ENCODE assay signal across 18 cellular contexts in the genomic region with DNA sequence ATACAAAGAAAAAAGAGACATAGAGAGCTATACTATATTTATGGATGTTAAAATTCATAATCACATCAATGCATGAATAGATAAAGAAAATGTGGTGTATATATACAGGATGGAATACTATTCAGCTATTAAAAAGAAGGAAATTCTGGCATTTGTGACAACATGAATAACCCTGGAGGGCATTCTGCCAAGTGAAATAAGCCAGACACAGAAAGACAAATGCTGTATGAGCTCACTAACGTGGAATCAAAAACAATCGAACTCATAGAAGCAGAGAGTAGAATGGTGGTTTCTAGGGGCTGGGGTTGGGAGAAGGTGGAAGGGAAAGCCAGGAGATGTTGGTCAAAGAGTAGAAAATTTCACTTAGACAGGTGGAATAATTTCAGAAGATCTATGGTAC. TPM values are rescaled to one million over a fixed set of nuclear protein-coding genes. Genes with fewer than 3 reads are reported as not detected.
A peak's percentile ranks its signal among the peaks of the same experiment; 100 is the strongest.
DNase-seq lines count a peak whose midpoint lies in the region; ATAC-seq and TF ChIP-seq lines count a peak whose summit lies in the region.
"Had no signal": no experiment of that assay in that cellular context is flagged by ENCODE, and none has a peak within 500 bp of the region (broad histone marks: within the 10 kb centered on the region; RNA-seq: fewer than 3 reads in every experiment).

No MANE protein-coding gene starts in this region.

- TF ChIP-seq CTCF in fibroblast of mammary gland (conservative IDR thresholded peaks at IDR 0.05; ENCODE audit: control insufficient read depth, insufficient read depth, low read depth, low read length) (no peak), mesothelial cell of epicardium (IDR thresholded peaks at IDR 0.05; ENCODE audit: unreplicated experiment) (no peak), heart left ventricle (IDR thresholded peaks at IDR 0.05) (no peak)

- H3K9me3 ChIP-seq in heart left ventricle = peaks cover 0 to 6% (median 0%) of the 10 kb centered on the region in 12 donors
- H3K9me3 ChIP-seq: HAP-1 had no signal

- no peak overlapping the region for H3K4me3 ChIP-seq in fibroblast of mammary gland (ENCODE audit: control insufficient read depth, low read depth, low read length)
- no peak overlapping the region for H3K4me3 ChIP-seq in heart left ventricle
- H3K4me3 ChIP-seq: HAP-1, K562 had no signal

- intact Hi-C loops in heart left ventricle (cut with DNase I) = no loop called here

- H3K36me3 Mint-ChIP-seq in mesothelial cell of epicardium = peaks cover 21% of the 10 kb centered on the region
- no peaks in the 10 kb centered on the region for H3K36me3 Mint-ChIP-seq in activated CD4-positive, alpha-beta T cell treated with anti-CD3 and anti-CD28 coated beads, Interleukin-2, amount 10 ng/mL, durations not matched to agents 7 days and 5 days (ENCODE audit: low read depth)

- H3K27ac Mint-ChIP-seq in mesothelial cell of epicardium = peak overlapping the region; percentile 67
- no peak overlapping the region for H3K27ac Mint-ChIP-seq in activated CD4-positive, alpha-beta T cell treated with anti-CD3 and anti-CD28 coated beads, Interleukin-2, amount 10 ng/mL, durations not matched to agents 7 days and 5 days
- H3K27ac Mint-ChIP-seq: CD8-positive, alpha-beta T cell had no signal

- DNase-seq in Daoy (ENCODE audit: low read depth) (peak; percentile 21), amniotic epithelial cell (ENCODE audit: low read depth) (peak; percentile 60), fibroblast of mammary gland (ENCODE audit: low read depth) (peak; percentile 33), mesothelial cell of epicardium (ENCODE audit: low spot score in 2 of 2, unreplicated experiment in 2 of 2) (no peak), heart left ventricle (no peak), amniotic stem cell (lab: John Stamatoyannopoulos, UW) (no peak)
- DNase-seq in activated CD4-positive, alpha-beta T cell treated with anti-CD3 and anti-CD28 coated beads, Interleukin-2, amount 10 ng/mL, durations not matched to agents 7 days and 5 days = no peak
- no peak for DNase-seq in stimulated activated CD4-positive, alpha-beta T cell treated with anti-CD3 and anti-CD28 coated beads, Interleukin-4, amount 100 ng/mL, for 24 hours
- DNase-seq: 8988T; CD8-positive, alpha-beta T cell; DMS79 treated with DMSO at 0.1 percent for 48 hours; NCI-H1436 treated with DMSO at 0.1 percent for 48 hours; NCI-H2029 treated with DMSO at 0.1 percent for 48 hours; NCI-H2171 treated with DMSO at 0.1 percent for 48 hours; NCI-H748 treated with DMSO at 0.1 percent for 48 hours had no signal

- no peaks in the 10 kb centered on the region for H3K27me3 ChIP-seq in heart left ventricle

- H3K4me3 Mint-ChIP-seq in mesothelial cell of epicardium = no peak overlapping the region
- no peak overlapping the region for H3K4me3 Mint-ChIP-seq in activated CD4-positive, alpha-beta T cell treated with anti-CD3 and anti-CD28 coated beads, Interleukin-2, amount 10 ng/mL, durations not matched to agents 7 days and 5 days
- H3K4me3 Mint-ChIP-seq: CD8-positive, alpha-beta T cell had no signal

- no peak overlapping the region for H3K27ac ChIP-seq in heart left ventricle
- H3K27ac ChIP-seq: RWPE1 had no signal

- POLR2A ChIA-PET in activated CD4-positive, alpha-beta T cell treated with anti-CD3 and anti-CD28 coated beads, Interleukin-2, amount 10 ng/mL, durations not matched to agents 7 days and 5 days (lab: Charles Lee) = no interaction called here

- ATAC-seq in heart left ventricle = no peak
- ATAC-seq: CD8-positive, alpha-beta T cell; K562 had no signal

- peaks cover 26% of the 10 kb centered on the region for H3K9me3 Mint-ChIP-seq in mesothelial cell of epicardium
- H3K9me3 Mint-ChIP-seq in activated CD4-positive, alpha-beta T cell treated with anti-CD3 and anti-CD28 coated beads, Interleukin-2, amount 10 ng/mL, durations not matched to agents 7 days and 5 days = peaks cover 3% of the 10 kb centered on the region

- 57 to 71% (median 60%) methylated on average over 2 of the region's 2 CpGs for WGBS in heart left ventricle, 4 donors

- H3K36me3 ChIP-seq in heart left ventricle = no peaks in the 10 kb centered on the region
- H3K36me3 ChIP-seq: HAP-1 had no signal

- CTCF ChIA-PET in activated CD4-positive, alpha-beta T cell treated with anti-CD3 and anti-CD28 coated beads, Interleukin-2, amount 10 ng/mL, durations not matched to agents 7 days and 5 days (lab: Charles Lee) = no interaction called here

- H3K4me1 Mint-ChIP-seq in mesothelial cell of epicardium = peaks cover 27% of the 10 kb centered on the region
- H3K4me1 Mint-ChIP-seq in activated CD4-positive, alpha-beta T cell treated with anti-CD3 and anti-CD28 coated beads, Interleukin-2, amount 10 ng/mL, durations not matched to agents 7 days and 5 days = no peaks in the 10 kb centered on the region

- H3K27me3 Mint-ChIP-seq in mesothelial cell of epicardium (ENCODE audit: low read depth) = no peaks in the 10 kb centered on the region
- H3K27me3 Mint-ChIP-seq in activated CD4-positive, alpha-beta T cell treated with anti-CD3 and anti-CD28 coated beads, Interleukin-2, amount 10 ng/mL, durations not matched to agents 7 days and 5 days = no peaks in the 10 kb centered on the region

- no peak for TF ChIP-seq POLR2A in heart left ventricle (IDR thresholded peaks at IDR 0.05)

- H3K4me1 ChIP-seq in heart left ventricle = no peaks in the 10 kb centered on the region
- H3K4me1 ChIP-seq: HAP-1 had no signal

RNA-seq across cellular contexts. Expression of a gene that starts 24.0 kb away (rescaled TPM):
- 5.8 and 6.0 TPM in 2 replicates for total RNA-seq in Daoy (2014; rRNA removed; shearing (Covaris generic))
- total RNA-seq in mesothelial cell of epicardium = 24.8 to 27.1 TPM (median 25.3 TPM) in 3 replicates
- 10 to 100 TPM; 11.7 to 12.9 TPM for total RNA-seq in activated CD4-positive, alpha-beta T cell treated with anti-CD3 and anti-CD28 coated beads, Interleukin-2, amount 10 ng/mL, durations not matched to agents 7 days and 5 days
- total RNA-seq in heart left ventricle = 10 to 100 TPM in 7 of 9 donors, 1 to 10 TPM in 2; 8.3 to 15.4 (median 11.9) TPM
- polyA plus RNA-seq in heart left ventricle = 10 to 100 TPM in 1 of 2 donors, 1 to 10 TPM in 1; 3.1 to 12.3 TPM

RNA-seq across cellular contexts. Expression of a gene that starts 36.3 kb away (rescaled TPM):
- total RNA-seq in Daoy (2014; rRNA removed; shearing (Covaris generic)) = 6.9 and 19.1 TPM in 2 replicates
- total RNA-seq in mesothelial cell of epicardium = 65.7 to 68.7 TPM (median 66.2 TPM) in 3 replicates
- 10 to 100 TPM; 31.1 to 31.7 TPM for total RNA-seq in activated CD4-positive, alpha-beta T cell treated with anti-CD3 and anti-CD28 coated beads, Interleukin-2, amount 10 ng/mL, durations not matched to agents 7 days and 5 days
- total RNA-seq in heart left ventricle = 10 to 100 TPM; 11.6 to 32.9 (median 21.8) TPM
- polyA plus RNA-seq in heart left ventricle = 10 to 100 TPM in 1 of 2 donors, 1 to 10 TPM in 1; 4.0 to 11.3 TPM

RNA-seq across cellular contexts. Expression of a gene that starts 37.3 kb away (rescaled TPM):
- 1.5 TPM in 2 replicates for total RNA-seq in Daoy (2014; rRNA removed; shearing (Covaris generic))
- total RNA-seq in mesothelial cell of epicardium (133 to 142 TPM (median 137 TPM) in 3 replicates), heart left ventricle (10 to 100 TPM in 1 of 9 donors, 1 to 10 TPM in 8; 3.3 to 11.4 (median 4.3) TPM)
- total RNA-seq in activated CD4-positive, alpha-beta T cell treated with anti-CD3 and anti-CD28 coated beads, Interleukin-2, amount 10 ng/mL, durations not matched to agents 7 days and 5 days = under 1 TPM; 0.62 to 0.74 TPM
- polyA plus RNA-seq in heart left ventricle = 1 to 10 TPM; 2.7 to 3.4 TPM

Comparison
In these comparisons a context has a peak if more than half of its experiments do, and no peak if none do; other contexts are left out.
1. DNase-seq: peak in Daoy (single experiment), amniotic epithelial cell (single experiment) and fibroblast of mammary gland (single experiment); none in mesothelial cell of epicardium (0 of 2), activated CD4-positive, alpha-beta T cell treated with anti-CD3 and anti-CD28 coated beads, Interleukin-2, amount 10 ng/mL, durations not matched to agents 7 days and 5 days (single experiment), heart left ventricle (0 of 5), amniotic stem cell (single experiment) and stimulated activated CD4-positive, alpha-beta T cell treated with anti-CD3 and anti-CD28 coated beads, Interleukin-4, amount 100 ng/mL, for 24 hours (single experiment).
2. RNA of a gene that starts 37.3 kb away (total RNA-seq): 133 to 142 TPM in mesothelial cell of epicardium; 3.3 to 11.4 TPM in heart left ventricle, 1.5 TPM in Daoy and 0.62 to 0.74 TPM in activated CD4-positive, alpha-beta T cell treated with anti-CD3 and anti-CD28 coated beads, Interleukin-2, amount 10 ng/mL, durations not matched to agents 7 days and 5 days; every median in the first group is over 10 times any median in the second.